ENCODE assay signal across 23 cellular contexts in genomic region chr2:24521975-24522639, GRCh38. TPM values are rescaled to one million over a fixed set of nuclear protein-coding genes. Genes with fewer than 3 reads are reported as not detected.
DNase-seq lines count a peak whose midpoint lies in the region; ATAC-seq and TF ChIP-seq lines count a peak whose summit lies in the region.
"Had no signal": no experiment of that assay in that cellular context is flagged by ENCODE, and none has a peak within 500 bp of the region (broad histone marks: within the 10 kb centered on the region; RNA-seq: fewer than 3 reads in every experiment).

No MANE protein-coding gene starts in this region.

- peaks cover 4 to 8% of the 10 kb centered on the region in 2 donors for H3K9me3 Mint-ChIP-seq in activated T-cell treated with anti-CD3 and anti-CD28 coated beads, Interleukin-2, amount 50 U/mL, for 72 hours
- peaks cover 7% of the 10 kb centered on the region for H3K9me3 Mint-ChIP-seq in activated T-helper 1 cell treated with anti-CD3 and anti-CD28 coated beads, Interleukin-12 subunit alpha, Interleukin-12 subunit beta, Interleukin-2, Interleukin-4 antibody, amounts not matched to agents 30 ng/mL and 10 ng/mL and 1 ng/mL, durations not matched to agents 14 hours and 24 hours and 36 hours
- H3K9me3 Mint-ChIP-seq: GM23338 had no signal

- H3K36me3 Mint-ChIP-seq in activated T-cell treated with anti-CD3 and anti-CD28 coated beads, Interleukin-2, amount 50 U/mL, for 72 hours (ENCODE audit: insufficient read depth in 2 of 2), result peaks cover 3 to 4% of the 10 kb centered on the region in 2 donors
- H3K36me3 Mint-ChIP-seq in activated T-helper 1 cell treated with anti-CD3 and anti-CD28 coated beads, Interleukin-12 subunit alpha, Interleukin-12 subunit beta, Interleukin-2, Interleukin-4 antibody, amounts not matched to agents 30 ng/mL and 10 ng/mL and 1 ng/mL, durations not matched to agents 14 hours and 24 hours and 36 hours (ENCODE audit: low read depth), result peaks cover 6% of the 10 kb centered on the region
- H3K36me3 Mint-ChIP-seq: naive B cell had no signal

- TF ChIP-seq CTCF in epithelial cell of esophagus (IDR thresholded peaks at IDR 0.05; ENCODE audit: insufficient read depth, low read depth, low read length, missing control alignments), result no peak

- no peaks in the 10 kb centered on the region for H3K27me3 Mint-ChIP-seq in activated T-cell treated with anti-CD3 and anti-CD28 coated beads, Interleukin-2, amount 50 U/mL, for 72 hours (ENCODE audit: low read depth)
- no peaks in the 10 kb centered on the region for H3K27me3 Mint-ChIP-seq in activated T-helper 1 cell treated with anti-CD3 and anti-CD28 coated beads, Interleukin-12 subunit alpha, Interleukin-12 subunit beta, Interleukin-2, Interleukin-4 antibody, amounts not matched to agents 30 ng/mL and 10 ng/mL and 1 ng/mL, durations not matched to agents 14 hours and 24 hours and 36 hours (ENCODE audit: insufficient read depth)
- H3K27me3 Mint-ChIP-seq: naive B cell had no signal

- peak overlapping the region; percentile 21 to 86 for H3K4me3 Mint-ChIP-seq in activated T-cell treated with anti-CD3 and anti-CD28 coated beads, Interleukin-2, amount 50 U/mL, for 72 hours
- H3K4me3 Mint-ChIP-seq in activated T-helper 1 cell treated with anti-CD3 and anti-CD28 coated beads, Interleukin-12 subunit alpha, Interleukin-12 subunit beta, Interleukin-2, Interleukin-4 antibody, amounts not matched to agents 30 ng/mL and 10 ng/mL and 1 ng/mL, durations not matched to agents 14 hours and 24 hours and 36 hours, result peak overlapping the region; percentile 49
- H3K4me3 Mint-ChIP-seq: GM23338, naive B cell had no signal

- peak; percentile 92 to 95 for ATAC-seq in activated T-cell treated with anti-CD3 and anti-CD28 coated beads, Interleukin-2, amount 50 U/mL, for 72 hours (replicated peaks in 1 of 2)
- ATAC-seq in stimulated activated naive CD8-positive, alpha-beta T cell treated with anti-CD3 and anti-CD28 coated beads, Interleukin-15, Interleukin-2, amounts not matched to agents 100 U/mL and 50 U/mL, for 24 hours, result peak; percentile 89
- no peak for ATAC-seq in HG03439 (IDR thresholded peaks at IDR 0.05; ENCODE audit: unreplicated experiment)
- ATAC-seq: GM23338, left ventricle myocardium superior had no signal

- peaks cover 39% of the 10 kb centered on the region for H3K4me1 Mint-ChIP-seq in activated T-cell treated with anti-CD3 and anti-CD28 coated beads, Interleukin-2, amount 50 U/mL, for 72 hours (ENCODE audit: low read depth)
- peaks cover 31% of the 10 kb centered on the region for H3K4me1 Mint-ChIP-seq in activated T-helper 1 cell treated with anti-CD3 and anti-CD28 coated beads, Interleukin-12 subunit alpha, Interleukin-12 subunit beta, Interleukin-2, Interleukin-4 antibody, amounts not matched to agents 30 ng/mL and 10 ng/mL and 1 ng/mL, durations not matched to agents 14 hours and 24 hours and 36 hours (ENCODE audit: low read depth)
- H3K4me1 Mint-ChIP-seq: GM23338 had no signal

- no peak overlapping the region for H3K4me3 ChIP-seq in epithelial cell of esophagus (ENCODE audit: low read length)
- H3K4me3 ChIP-seq: GM23338, skin epidermis, upper lobe of left lung had no signal

- H3K27ac Mint-ChIP-seq in activated T-cell treated with anti-CD3 and anti-CD28 coated beads, Interleukin-2, amount 50 U/mL, for 72 hours, result peak overlapping the region; percentile 97
- H3K27ac Mint-ChIP-seq in activated T-helper 1 cell treated with anti-CD3 and anti-CD28 coated beads, Interleukin-12 subunit alpha, Interleukin-12 subunit beta, Interleukin-2, Interleukin-4 antibody, amounts not matched to agents 30 ng/mL and 10 ng/mL and 1 ng/mL, durations not matched to agents 14 hours and 24 hours and 36 hours, result peak overlapping the region; percentile 62
- H3K27ac Mint-ChIP-seq: GM23338 had no signal

- no peak for DNase-seq in activated T-cell treated with anti-CD3 and anti-CD28 coated beads, Interleukin-2, amount 50 U/mL, for 72 hours
- DNase-seq in activated T-cell treated with anti-CD3 and anti-CD28 coated beads, Interleukin-2, amount 50 U/mL, for 48 hours, result no peak
- DNase-seq in activated T-helper 1 cell treated with anti-CD3 and anti-CD28 coated beads, Interleukin-12 subunit alpha, Interleukin-12 subunit beta, Interleukin-2, Interleukin-4 antibody, amounts not matched to agents 30 ng/mL and 10 ng/mL and 1 ng/mL, durations not matched to agents 14 hours and 24 hours and 36 hours (ENCODE audit: low spot score), result no peak
- DNase-seq in epithelial cell of esophagus (ENCODE audit: low read depth), result peak; percentile 11
- DNase-seq in stimulated activated naive CD8-positive, alpha-beta T cell treated with anti-CD3 and anti-CD28 coated beads, Interleukin-15, Interleukin-2, amounts not matched to agents 100 U/mL and 50 U/mL, for 24 hours, result no peak
- no peak for DNase-seq in NCI-H1930 (lab: John Stamatoyannopoulos, UW)
- DNase-seq: activated CD4-positive, alpha-beta T cell treated with anti-CD3 and anti-CD28 coated beads, Interleukin-2, amount 50 U/mL, for 1 hour; DMS153; islet precursor cell; left ventricle myocardium superior; naive B cell; NCI-H146; NCI-H2171 treated with DMSO at 0.1 percent for 48 hours; NCI-H524 treated with DMSO at 0.1 percent for 48 hours; NK-92 treated with Interleukin-12 subunit alpha and Interleukin-12 subunit beta, amount 100 ng/mL, for 24 hours; occipital lobe; retina; SHP77; stimulated activated CD8-positive, alpha-beta memory T cell treated with anti-CD3 and anti-CD28 coated beads, Interleukin-4, amount 100 ng/mL, for 48 hours; upper lobe of left lung had no signal

- intact Hi-C loops in activated T-helper 1 cell treated with anti-CD3 and anti-CD28 coated beads, Interleukin-12 subunit alpha, Interleukin-12 subunit beta, Interleukin-2, Interleukin-4 antibody, amounts not matched to agents 30 ng/mL and 10 ng/mL and 1 ng/mL, durations not matched to agents 14 hours and 24 hours and 36 hours (cut with micrococcal nuclease), result loop anchor here (1.0 to 5.0 kb wide), 5 partner anchors 17 to 180 kb away; no protein-coding TSS in a partner anchor

RNA-seq across cellular contexts. Expression of gene NCOA1, which starts 31.1 kb away (rescaled TPM):
- total RNA-seq in activated T-cell treated with anti-CD3 and anti-CD28 coated beads, Interleukin-2, amount 50 U/mL, for 72 hours, result 10 to 100 TPM; 29.8 to 32.7 TPM
- 28.7 and 30.0 TPM in 2 replicates for total RNA-seq in activated T-helper 1 cell treated with anti-CD3 and anti-CD28 coated beads, Interleukin-12 subunit alpha, Interleukin-12 subunit beta, Interleukin-2, Interleukin-4 antibody, amounts not matched to agents 30 ng/mL and 10 ng/mL and 1 ng/mL, durations not matched to agents 14 hours and 24 hours and 36 hours
